12 cellular contexts compared by ENCODE assay signal in genomic region chr9:27701664-27702063, GRCh38.
DNase-seq lines count a peak whose midpoint lies in the region; TF ChIP-seq lines count a peak whose summit lies in the region.
"Had no signal": no experiment of that assay in that cellular context is flagged by ENCODE, and none has a peak within 500 bp of the region (broad histone marks: within the 10 kb centered on the region; RNA-seq: fewer than 3 reads in every experiment).

No MANE protein-coding gene starts in this region.

- DNase-seq in AML-193 (lab: John Stamatoyannopoulos, UW) (peak; percentile 4 to 20), NB4 (ENCODE audit: low read depth) (peak; percentile 44), brain microvascular endothelial cell (peak; percentile 90), mucosa of gallbladder (ENCODE audit: low spot score) (peak; percentile 37), hypothalamus (lab: John Stamatoyannopoulos, UW) (no peak), inferior parietal cortex (ENCODE audit: extremely low spot score) (no peak)
- no peak for DNase-seq in activated CD4-positive, alpha-beta T cell treated with anti-CD3 and anti-CD28 coated beads, Interleukin-2, amount 50 U/mL, for 1 hour
- no peak for DNase-seq in stimulated activated CD4-positive, alpha-beta T cell treated with anti-CD3 and anti-CD28 coated beads, Interleukin-4, amount 100 ng/mL, for 4 hours
- DNase-seq: activated T-cell treated with anti-CD3 and anti-CD28 coated beads, Interleukin-2, amount 50 U/mL, for 1 hour; EL; naive thymus-derived CD8-positive, alpha-beta T cell had no signal

- no peak overlapping the region for H3K4me3 ChIP-seq in NB4 (ENCODE audit: low read depth, low read length)
- no peak overlapping the region for H3K4me3 ChIP-seq in brain microvascular endothelial cell (ENCODE audit: low read depth, low read length)

- peak overlapping the region; percentile 94 for H3K27ac ChIP-seq in brain microvascular endothelial cell
- H3K27ac ChIP-seq: RWPE1 had no signal

- no peaks in the 10 kb centered on the region for H3K27me3 ChIP-seq in brain microvascular endothelial cell (replicated peaks)

- TF ChIP-seq POLR2A in NB4 (IDR thresholded peaks at IDR 0.05; ENCODE audit: extremely low read depth, insufficient read length), result no peak

- no peak for TF ChIP-seq CTCF in NB4 (IDR thresholded peaks at IDR 0.05; ENCODE audit: low read depth, low read length)
- no peak for TF ChIP-seq CTCF in brain microvascular endothelial cell (IDR thresholded peaks at IDR 0.05; ENCODE audit: low read depth, low read length, missing control alignments)

- no peaks in the 10 kb centered on the region for H3K36me3 ChIP-seq in brain microvascular endothelial cell (replicated peaks)

- in situ Hi-C loops in brain microvascular endothelial cell (cut with HindIII; ENCODE audit: low pct_ligation_motif_present, low sequenced_read_pairs), result no loop called here

Comparison
In these comparisons a context has a peak if more than half of its experiments do, and no peak if none do; other contexts are left out.
1. DNase-seq: peak in AML-193 (2 of 2), NB4 (single experiment), brain microvascular endothelial cell (single experiment) and mucosa of gallbladder (single experiment); none in hypothalamus (0 of 51), activated CD4-positive, alpha-beta T cell treated with anti-CD3 and anti-CD28 coated beads, Interleukin-2, amount 50 U/mL, for 1 hour (single experiment), inferior parietal cortex (single experiment) and stimulated activated CD4-positive, alpha-beta T cell treated with anti-CD3 and anti-CD28 coated beads, Interleukin-4, amount 100 ng/mL, for 4 hours (0 of 2).